9 cellular contexts compared by ENCODE assay signal in genomic region chr11:119730347-119730613, GRCh38. TPM values are rescaled to one million over a fixed set of nuclear protein-coding genes. Genes with fewer than 3 reads are reported as not detected.
DNase-seq lines count a peak whose midpoint lies in the region; ATAC-seq and TF ChIP-seq lines count a peak whose summit lies in the region.
"Had no signal": no experiment of that assay in that cellular context is flagged by ENCODE, and none has a peak within 500 bp of the region (broad histone marks: within the 10 kb centered on the region; RNA-seq: fewer than 3 reads in every experiment).

No MANE protein-coding gene starts in this region.

- H3K4me1 Mint-ChIP-seq in activated T-cell treated with anti-CD3 and anti-CD28 coated beads, Interleukin-2, amount 50 U/mL, for 4 hours (ENCODE audit: low read depth) = peaks cover 16% of the 10 kb centered on the region
- H3K4me1 Mint-ChIP-seq in brain = peaks cover 35% of the 10 kb centered on the region

- H3K27ac ChIP-seq in lower lobe of right lung = peak overlapping the region; percentile 80
- peak overlapping the region; percentile 81 for H3K27ac ChIP-seq in temporal lobe (ENCODE audit: low read depth, low read length)
- no peak overlapping the region for H3K27ac ChIP-seq in testis

- H3K4me1 ChIP-seq in lower lobe of right lung (peaks cover 29% of the 10 kb centered on the region), testis (peaks cover 21% of the 10 kb centered on the region)

- peaks cover 24% of the 10 kb centered on the region for H3K27me3 Mint-ChIP-seq in activated T-cell treated with anti-CD3 and anti-CD28 coated beads, Interleukin-2, amount 50 U/mL, for 4 hours (ENCODE audit: low read depth)
- peaks cover 13% of the 10 kb centered on the region for H3K27me3 Mint-ChIP-seq in brain

- H3K27ac Mint-ChIP-seq in brain = peak overlapping the region in 4 of 5 experiments; percentile 0 to 58 (median 22)

- no peak for ATAC-seq in activated T-cell treated with anti-CD3 and anti-CD28 coated beads, Interleukin-2, amount 50 U/mL, for 4 hours
- ATAC-seq in lower lobe of right lung (no peak), GM21717 (IDR thresholded peaks at IDR 0.05; ENCODE audit: unreplicated experiment) (no peak)

- no peaks in the 10 kb centered on the region for H3K9me3 Mint-ChIP-seq in activated T-cell treated with anti-CD3 and anti-CD28 coated beads, Interleukin-2, amount 50 U/mL, for 4 hours
- peaks cover 0 to 9% (median 0%) of the 10 kb centered on the region in 5 experiments for H3K9me3 Mint-ChIP-seq in brain

- H3K9me3 ChIP-seq in lower lobe of right lung (no peaks in the 10 kb centered on the region), testis (no peaks in the 10 kb centered on the region)

- H3K36me3 Mint-ChIP-seq in activated T-cell treated with anti-CD3 and anti-CD28 coated beads, Interleukin-2, amount 50 U/mL, for 4 hours (ENCODE audit: insufficient read depth) = no peaks in the 10 kb centered on the region
- H3K36me3 Mint-ChIP-seq in brain = no peaks in the 10 kb centered on the region

- no peaks in the 10 kb centered on the region for H3K36me3 ChIP-seq in lower lobe of right lung
- H3K36me3 ChIP-seq in testis (ENCODE audit: low read depth, missing control alignments) = no peaks in the 10 kb centered on the region

- peak overlapping the region; percentile 77 for H3K4me3 Mint-ChIP-seq in activated T-cell treated with anti-CD3 and anti-CD28 coated beads, Interleukin-2, amount 50 U/mL, for 4 hours
- peak overlapping the region; percentile 67 to 83 (median 78) for H3K4me3 Mint-ChIP-seq in brain

- intact Hi-C loops in lower lobe of right lung (cut with DNase I) (no loop called here), testis (cut with DNase I; ENCODE audit: low total_unique reads) (no loop called here)

- no peaks in the 10 kb centered on the region for H3K27me3 ChIP-seq in lower lobe of right lung (ENCODE audit: low read depth)
- H3K27me3 ChIP-seq in testis = no peaks in the 10 kb centered on the region

- TF ChIP-seq POLR2A in testis (IDR thresholded peaks at IDR 0.05) = no peak

- 35 to 37% methylated on average over 7 of the region's 7 CpGs for WGBS in testis, 2 donors

- no peak for DNase-seq in activated T-cell treated with anti-CD3 and anti-CD28 coated beads, Interleukin-2, amount 50 U/mL, for 4 hours
- no peak for DNase-seq in activated T-cell treated with anti-CD3 and anti-CD28 coated beads, Interleukin-2, amount 50 U/mL, for 1 hour
- DNase-seq in lower lobe of right lung (no peak), testis (no peak), T1000 (lab: John Stamatoyannopoulos, UW) (no peak)
- DNase-seq: NCI-H748 treated with DMSO at 0.1 percent for 48 hours had no signal

- no peak for TF ChIP-seq CTCF in brain (conservative IDR thresholded peaks at IDR 0.05)
- TF ChIP-seq CTCF in lower lobe of right lung (IDR thresholded peaks at IDR 0.05) = no peak
- TF ChIP-seq CTCF in testis (IDR thresholded peaks at IDR 0.05) = no peak

- peak overlapping the region; percentile 82 for H3K4me3 ChIP-seq in lower lobe of right lung
- H3K4me3 ChIP-seq in testis = peak overlapping the region in 1 of 2 donors; percentile 81

RNA-seq across cellular contexts. Expression of gene NECTIN1, which starts 1.3 kb away (rescaled TPM):
- 1 to 10 TPM; 7.5 to 9.0 (median 8.3) TPM for total RNA-seq in activated T-cell treated with anti-CD3 and anti-CD28 coated beads, Interleukin-2, amount 50 U/mL, for 4 hours
- polyA plus RNA-seq in brain (ENCODE audit: insufficient read depth, low read depth, low replicate concordance) (56.3 TPM), testis (ENCODE audit: insufficient read depth, low read depth, low replicate concordance) (5.4 TPM)
- total RNA-seq in lower lobe of right lung (9.1 TPM), temporal lobe (12.8 TPM), testis (1 to 10 TPM; 5.2 TPM)

Comparison
In these comparisons a context has a peak if more than half of its experiments do, and no peak if none do; other contexts are left out.
1. H3K27ac ChIP-seq: peak in lower lobe of right lung (single experiment) and temporal lobe (single experiment); none in testis (0 of 2).